ENCODE assay signal across 1 cellular context in genomic region chr3:172449468-172450149, GRCh38.
TF ChIP-seq lines count a peak whose summit lies in the region.

No MANE protein-coding gene starts in this region.

TF ChIP-seq in GM23338, 12 proteins besides CTCF, POLR2A, EP300 and RAD21 (continued from another document):
- no peak for TF ChIP-seq ZNF462 (CRISPR knock-in tag; IDR thresholded peaks at IDR 0.05)
